Comparison of ENCODE assay signal across 28 cellular contexts in the genomic region with DNA sequence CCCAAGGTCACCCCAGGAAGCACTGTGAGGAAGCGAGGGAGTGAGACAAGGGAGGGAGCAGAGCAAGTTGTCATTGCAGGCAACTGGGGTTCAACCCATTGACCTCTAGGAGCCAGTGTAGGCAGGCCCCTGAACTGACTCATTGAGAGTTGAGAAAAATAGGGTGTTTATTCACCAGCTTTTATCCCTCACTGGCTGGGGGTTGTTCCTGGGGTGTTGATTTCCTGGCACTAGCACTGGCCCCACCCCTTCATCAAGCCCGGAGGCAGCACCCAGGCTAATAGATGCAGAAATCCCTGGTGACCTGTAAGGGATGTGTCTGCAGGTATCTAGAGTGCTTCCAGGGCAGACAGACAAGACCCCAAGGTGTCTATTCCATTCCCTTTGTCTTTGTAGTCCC.
"Had no signal": no experiment of that assay in that cellular context is flagged by ENCODE, and none has a peak within 500 bp of the region (broad histone marks: within the 10 kb centered on the region; RNA-seq: fewer than 3 reads in every experiment).

No MANE protein-coding gene starts in this region.

- FAIRE-seq: endothelial cell of umbilical vein had no signal

- H3K4me3 Mint-ChIP-seq: endodermal cell; natural killer cell treated with Interleukin-12 subunit alpha and Interleukin-12 subunit beta and Interleukin-15 and Interleukin-18, amount 100 ng/mL, for 72 hours; neural progenitor cell; stimulated activated memory B cell treated with anti-CD40 and anti-IgM and Interleukin-4, amounts not matched to agents 10 μg/mL and 1 μg/mL and 100 μg/mL, for 72 hours; stimulated activated naive CD8-positive, alpha-beta T cell treated with anti-CD3 and anti-CD28 coated beads, Interleukin-15, amount 100 ng/mL, for 72 hours had no signal

- H2AFZ ChIP-seq: neural progenitor cell had no signal

- H3K4me1 ChIP-seq: colonic mucosa, gastrocnemius medialis, heart right ventricle, left ventricle myocardium inferior, lower lobe of right lung, neural progenitor cell, spleen, testis, tibial nerve, upper lobe of right lung, vagina had no signal

- H3K9ac ChIP-seq: neural progenitor cell had no signal

- ATAC-seq: gastrocnemius medialis; heart right ventricle; left cardiac atrium; lower lobe of right lung; natural killer cell treated with Interleukin-12 subunit alpha and Interleukin-12 subunit beta and Interleukin-15 and Interleukin-18, amount 100 ng/mL, for 72 hours; sciatic nerve; stimulated activated memory B cell treated with anti-CD40 and anti-IgM and Interleukin-4, amounts not matched to agents 10 μg/mL and 1 μg/mL and 100 μg/mL, for 72 hours; stimulated activated naive CD8-positive, alpha-beta T cell treated with anti-CD3 and anti-CD28 coated beads, Interleukin-15, amount 100 ng/mL, for 72 hours; upper lobe of right lung had no signal

- H3K27ac ChIP-seq: colonic mucosa, gastrocnemius medialis, heart right ventricle, left ventricle myocardium inferior, lower lobe of right lung, neural progenitor cell, ovary, spleen, testis, tibial nerve, upper lobe of right lung, vagina had no signal

- H3K4me2 ChIP-seq: neural progenitor cell had no signal

- H3K27me3 Mint-ChIP-seq: stimulated activated naive CD8-positive, alpha-beta T cell treated with anti-CD3 and anti-CD28 coated beads, Interleukin-15, amount 100 ng/mL, for 72 hours had no signal

- H3K9me3 Mint-ChIP-seq: endodermal cell; natural killer cell treated with Interleukin-12 subunit alpha and Interleukin-12 subunit beta and Interleukin-15 and Interleukin-18, amount 100 ng/mL, for 72 hours; neural progenitor cell; stimulated activated memory B cell treated with anti-CD40 and anti-IgM and Interleukin-4, amounts not matched to agents 10 μg/mL and 1 μg/mL and 100 μg/mL, for 72 hours; stimulated activated naive CD8-positive, alpha-beta T cell treated with anti-CD3 and anti-CD28 coated beads, Interleukin-15, amount 100 ng/mL, for 72 hours had no signal

- H3K4me3 ChIP-seq: colonic mucosa, gastrocnemius medialis, heart right ventricle, left ventricle myocardium inferior, lower lobe of right lung, neural progenitor cell, ovary, spleen, testis, tibial nerve, upper lobe of right lung, vagina had no signal

- H3K9me3 ChIP-seq: colonic mucosa, gastrocnemius medialis, heart right ventricle, left ventricle myocardium inferior, lower lobe of right lung, ovary, spleen, testis, tibial nerve, upper lobe of right lung, vagina had no signal

- H3K27ac Mint-ChIP-seq: endodermal cell; natural killer cell treated with Interleukin-12 subunit alpha and Interleukin-12 subunit beta and Interleukin-15 and Interleukin-18, amount 100 ng/mL, for 72 hours; neural progenitor cell; stimulated activated memory B cell treated with anti-CD40 and anti-IgM and Interleukin-4, amounts not matched to agents 10 μg/mL and 1 μg/mL and 100 μg/mL, for 72 hours had no signal

- DNase-seq: colonic mucosa; effector CD4-positive, alpha-beta T cell; endodermal cell; gastrocnemius medialis; heart right ventricle; hypothalamus; islet precursor cell; left cardiac atrium; left ventricle myocardium inferior; lower lobe of right lung; mesenchymal stem cell; midbrain; nucleus accumbens; ovary; spleen; stimulated activated CD4-positive, alpha-beta T cell treated with anti-CD3 and anti-CD28 coated beads, Interleukin-15, amount 100 ng/mL, for 24 hours; stimulated activated CD4-positive, alpha-beta T cell treated with anti-CD3 and anti-CD28 coated beads, Interleukin-1b, Interleukin-23, amount 100 ng/mL, for 48 hours; stimulated activated CD4-positive, alpha-beta T cell treated with anti-CD3 and anti-CD28 coated beads, Interleukin-4, amount 100 ng/mL, for 24 hours; stimulated activated naive CD8-positive, alpha-beta T cell treated with anti-CD3 and anti-CD28 coated beads, Interleukin-15, amount 100 ng/mL, for 72 hours; testis; upper lobe of right lung had no signal

- H3K36me3 Mint-ChIP-seq: natural killer cell treated with Interleukin-12 subunit alpha and Interleukin-12 subunit beta and Interleukin-15 and Interleukin-18, amount 100 ng/mL, for 72 hours; neural progenitor cell; stimulated activated memory B cell treated with anti-CD40 and anti-IgM and Interleukin-4, amounts not matched to agents 10 μg/mL and 1 μg/mL and 100 μg/mL, for 72 hours had no signal

- H3K4me1 Mint-ChIP-seq: endodermal cell; neural progenitor cell; stimulated activated naive CD8-positive, alpha-beta T cell treated with anti-CD3 and anti-CD28 coated beads, Interleukin-15, amount 100 ng/mL, for 72 hours had no signal

- H3K27me3 ChIP-seq: colonic mucosa, gastrocnemius medialis, neural progenitor cell, ovary, testis, tibial nerve, upper lobe of right lung, vagina had no signal

- H3K36me3 ChIP-seq: colonic mucosa, gastrocnemius medialis, heart right ventricle, left ventricle myocardium inferior, lower lobe of right lung, neural progenitor cell, ovary, spleen, tibial nerve, upper lobe of right lung, vagina had no signal
